1 cellular context compared by ENCODE assay signal in genomic region chr16:50024207-50024606, GRCh38.
TF ChIP-seq lines count a peak whose summit lies in the region.

No MANE protein-coding gene starts in this region.

TF ChIP-seq in endothelial cell of umbilical vein, 7 proteins besides CTCF, POLR2A, EP300 and RAD21:
- TF ChIP-seq MYC (IDR thresholded peaks at IDR 0.05; ENCODE audit: low read depth, low read length) (no peak), JUN (IDR thresholded peaks at IDR 0.05; ENCODE audit: borderline replicate concordance, insufficient read depth, insufficient read length, low read depth) (no peak), GATA2 (IDR thresholded peaks at IDR 0.05; ENCODE audit: insufficient read depth, insufficient read length, low read depth, low read length) (no peak), FOS (IDR thresholded peaks at IDR 0.05; ENCODE audit: borderline replicate concordance, insufficient read depth, low read length) (no peak)
